ENCODE assay signal across 1 cellular context in genomic region chr6:25498510-25498909, GRCh38.
TF ChIP-seq lines count a peak whose summit lies in the region.

No MANE protein-coding gene starts in this region.

TF ChIP-seq in WTC11, 78 proteins besides CTCF, POLR2A, EP300 and RAD21 (continued from another document):
- TF ChIP-seq ARID4B (CRISPR knock-in tag; IDR thresholded peaks at IDR 0.05; ENCODE audit: borderline replicate concordance) (no peak), ZMAT4 (CRISPR knock-in tag; IDR thresholded peaks at IDR 0.05) (no peak), NFATC4 (CRISPR knock-in tag; IDR thresholded peaks at IDR 0.05) (no peak), FOXP1 (CRISPR knock-in tag; IDR thresholded peaks at IDR 0.05; ENCODE audit: borderline replicate concordance) (no peak), ZBTB21 (CRISPR knock-in tag; IDR thresholded peaks at IDR 0.05; ENCODE audit: borderline replicate concordance) (no peak)
